29 cellular contexts compared by ENCODE assay signal in the genomic region with DNA sequence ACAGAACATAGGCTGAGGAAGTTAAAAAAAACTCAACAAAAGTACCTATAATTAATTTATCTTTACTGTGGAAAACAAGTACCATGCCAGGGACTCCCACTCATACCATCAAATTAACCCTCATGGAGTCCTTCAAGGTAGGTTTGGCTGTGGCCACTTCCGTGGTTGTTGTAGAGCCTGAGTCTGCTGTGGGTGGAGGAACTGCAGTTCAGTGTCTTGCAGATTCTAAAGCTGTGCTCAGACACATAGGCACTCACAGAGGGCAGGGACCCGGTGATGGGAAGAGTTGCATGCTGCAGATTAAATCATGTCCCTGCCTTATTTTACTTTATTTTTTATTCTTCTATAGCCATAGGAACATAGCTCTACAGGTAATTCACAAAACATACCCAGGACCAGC.
"Had no signal": no experiment of that assay in that cellular context is flagged by ENCODE, and none has a peak within 500 bp of the region (broad histone marks: within the 10 kb centered on the region; RNA-seq: fewer than 3 reads in every experiment).

No MANE protein-coding gene starts in this region.

- H3K4me1 ChIP-seq: colonic mucosa, foreskin keratinocyte had no signal

- ATAC-seq: effector memory CD8-positive, alpha-beta T cell; esophagus mucosa; foreskin keratinocyte; gastrocnemius medialis; gastroesophageal sphincter had no signal

- H3K27ac Mint-ChIP-seq: dendritic cell treated with granulocyte-macrophage colony-stimulating factor and Interleukin-4, amounts not matched to agents 40 ng/mL and 50 ng/mL, for 4 days; effector memory CD8-positive, alpha-beta T cell; endodermal cell had no signal

- FAIRE-seq: colon, endometrium, endothelial cell of umbilical vein, frontal cortex had no signal

- H3K27me3 ChIP-seq: colonic mucosa, dorsolateral prefrontal cortex, esophagus muscularis mucosa, esophagus squamous epithelium, foreskin keratinocyte, gastrocnemius medialis, gastroesophageal sphincter, heart left ventricle, heart right ventricle had no signal

- DNase-seq: colonic mucosa; cortex of kidney; dermis blood vessel endothelial cell; dorsolateral prefrontal cortex; effector CD4-positive, alpha-beta T cell; effector CD8-positive, alpha-beta T cell; effector memory CD4-positive, alpha-beta T cell; effector memory CD8-positive, alpha-beta T cell; endodermal cell; erythroblast; esophagus squamous epithelium; foreskin fibroblast; foreskin keratinocyte; foreskin melanocyte; gastrocnemius medialis; glutamatergic neuron; head of caudate nucleus; heart left ventricle; heart right ventricle had no signal

- H3K9me3 Mint-ChIP-seq: dendritic cell treated with granulocyte-macrophage colony-stimulating factor and Interleukin-4, amounts not matched to agents 40 ng/mL and 50 ng/mL, for 4 days; effector memory CD8-positive, alpha-beta T cell; endodermal cell had no signal

- H3K4me3 ChIP-seq: colonic mucosa, coronary artery, dorsolateral prefrontal cortex, esophagus muscularis mucosa, esophagus squamous epithelium, gastrocnemius medialis, gastroesophageal sphincter, heart left ventricle, heart right ventricle had no signal

- H3K27me3 Mint-ChIP-seq: dendritic cell treated with granulocyte-macrophage colony-stimulating factor and Interleukin-4, amounts not matched to agents 40 ng/mL and 50 ng/mL, for 4 days; effector memory CD8-positive, alpha-beta T cell had no signal

- H3K27ac ChIP-seq: colonic mucosa, coronary artery, dorsolateral prefrontal cortex, epithelial cell of prostate, esophagus muscularis mucosa, esophagus squamous epithelium, foreskin keratinocyte, gastrocnemius medialis, gastroesophageal sphincter, heart left ventricle, heart right ventricle had no signal

- H3K4me1 Mint-ChIP-seq: endodermal cell had no signal

- H3K36me3 ChIP-seq: colonic mucosa, esophagus muscularis mucosa, esophagus squamous epithelium, gastrocnemius medialis, gastroesophageal sphincter, heart left ventricle, heart right ventricle had no signal

- H3K4me3 Mint-ChIP-seq: dendritic cell treated with granulocyte-macrophage colony-stimulating factor and Interleukin-4, amounts not matched to agents 40 ng/mL and 50 ng/mL, for 4 days; effector memory CD8-positive, alpha-beta T cell; endodermal cell had no signal

- H3K9me3 ChIP-seq: colonic mucosa, esophagus muscularis mucosa, esophagus squamous epithelium, gastrocnemius medialis, gastroesophageal sphincter, heart left ventricle, heart right ventricle had no signal
